Comparison of ENCODE assay signal across 28 cellular contexts in the genomic region with DNA sequence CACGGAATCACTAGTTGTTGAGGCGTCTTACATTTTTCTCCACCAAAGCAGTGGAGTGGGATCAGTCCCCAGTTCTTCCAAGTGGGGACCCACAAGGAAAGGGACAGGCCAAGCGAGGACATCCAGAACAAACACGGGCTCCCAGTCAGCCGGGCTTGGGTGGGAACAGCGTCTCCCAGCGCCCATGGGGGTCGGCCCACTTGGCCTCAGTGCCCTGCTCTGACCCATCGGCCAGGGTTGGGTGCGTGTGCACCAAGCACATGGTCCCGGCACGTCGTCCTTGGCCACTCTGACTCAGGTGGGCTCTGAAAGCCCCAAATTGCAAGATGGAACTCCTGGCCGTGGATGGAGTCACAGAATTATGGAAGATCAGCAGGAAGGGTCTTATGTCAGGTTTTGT. TPM values are rescaled to one million over a fixed set of nuclear protein-coding genes. Genes with fewer than 3 reads are reported as not detected.
"Had no signal": no experiment of that assay in that cellular context is flagged by ENCODE, and none has a peak within 500 bp of the region (broad histone marks: within the 10 kb centered on the region; RNA-seq: fewer than 3 reads in every experiment).

No MANE protein-coding gene starts in this region.

- H3K9me3 Mint-ChIP-seq: activated CD8-positive, alpha-beta T cell treated with anti-CD3 and anti-CD28 coated beads for 36 hours; activated naive CD4-positive, alpha-beta T cell treated with anti-CD3 and anti-CD28 coated beads, Interleukin-2, amount 50 U/mL, for 24 hours; activated naive CD8-positive, alpha-beta T cell treated with anti-CD3 and anti-CD28 coated beads, Interleukin-2, amount 50 U/mL, for 24 hours; activated T-cell treated with anti-CD3 and anti-CD28 coated beads, Interleukin-2, amount 50 U/mL, for 4 hours; activated T-helper 2 cell treated with anti-CD3 and anti-CD28 coated beads, Interferon-gamma antibody, Interleukin-2, Interleukin-4, amounts not matched to agents 10 μg/mL and 5 μg/mL and 100 μg/mL, durations not matched to agents 14 hours and 24 hours and 36 hours; mesothelial cell of epicardium; naive B cell had no signal

- H3K4me1 ChIP-seq: breast epithelium, foreskin keratinocyte, right lobe of liver had no signal

- H3K27me3 ChIP-seq: breast epithelium, foreskin keratinocyte, heart left ventricle, right lobe of liver, tibial nerve had no signal

- H3K36me3 Mint-ChIP-seq: activated naive CD4-positive, alpha-beta T cell treated with anti-CD3 and anti-CD28 coated beads, Interleukin-2, amount 50 U/mL, for 24 hours; mesothelial cell of epicardium; naive B cell had no signal

- ATAC-seq: activated CD8-positive, alpha-beta T cell treated with anti-CD3 and anti-CD28 coated beads for 36 hours; activated naive CD8-positive, alpha-beta T cell treated with anti-CD3 and anti-CD28 coated beads, Interleukin-2, amount 50 U/mL, for 24 hours; activated T-cell treated with anti-CD3 and anti-CD28 coated beads, Interleukin-2, amount 50 U/mL, for 4 hours; foreskin keratinocyte; heart left ventricle; right lobe of liver had no signal

- H3K27ac ChIP-seq: breast epithelium, esophagus muscularis mucosa, foreskin keratinocyte, heart left ventricle, right lobe of liver, tibial nerve, WERI-Rb-1 had no signal

- DNase-seq: activated CD4-positive, alpha-beta T cell treated with anti-CD3 and anti-CD28 coated beads for 1 hour; activated CD4-positive, alpha-beta T cell treated with anti-CD3 and anti-CD28 coated beads, Interleukin-2, amount 50 U/mL, for 1 hour; activated CD8-positive, alpha-beta T cell treated with anti-CD3 and anti-CD28 coated beads for 36 hours; activated naive CD8-positive, alpha-beta T cell treated with anti-CD3 and anti-CD28 coated beads, Interleukin-2, amount 50 U/mL, for 24 hours; activated T-cell treated with anti-CD3 and anti-CD28 coated beads, Interleukin-2, amount 50 U/mL, for 4 hours; amygdala; dermis blood vessel endothelial cell; effector CD4-positive, alpha-beta T cell; foreskin keratinocyte; mammary epithelial cell; naive B cell; occipital lobe; stimulated activated CD4-positive, alpha-beta T cell treated with anti-CD3 and anti-CD28 coated beads, Interleukin-2, amount 100 ng/mL, for 48 hours; stimulated activated naive CD4-positive, alpha-beta T cell treated with Interleukin-2 at 50 U/mL for 16 hours; T1000; WERI-Rb-1 had no signal

- H3K9me3 ChIP-seq: breast epithelium, esophagus muscularis mucosa, right lobe of liver, tibial nerve had no signal

- H3K27me3 Mint-ChIP-seq: activated CD8-positive, alpha-beta T cell treated with anti-CD3 and anti-CD28 coated beads for 36 hours; activated naive CD4-positive, alpha-beta T cell treated with anti-CD3 and anti-CD28 coated beads, Interleukin-2, amount 50 U/mL, for 24 hours; activated naive CD8-positive, alpha-beta T cell treated with anti-CD3 and anti-CD28 coated beads, Interleukin-2, amount 50 U/mL, for 24 hours had no signal

- H3K4me3 ChIP-seq: breast epithelium, esophagus muscularis mucosa, heart left ventricle, right lobe of liver, tibial nerve had no signal

- H3K4me3 Mint-ChIP-seq: activated CD8-positive, alpha-beta T cell treated with anti-CD3 and anti-CD28 coated beads for 36 hours; activated naive CD4-positive, alpha-beta T cell treated with anti-CD3 and anti-CD28 coated beads, Interleukin-2, amount 50 U/mL, for 24 hours; activated naive CD8-positive, alpha-beta T cell treated with anti-CD3 and anti-CD28 coated beads, Interleukin-2, amount 50 U/mL, for 24 hours; activated T-cell treated with anti-CD3 and anti-CD28 coated beads, Interleukin-2, amount 50 U/mL, for 4 hours; mesothelial cell of epicardium; naive B cell had no signal

- H3K27ac Mint-ChIP-seq: activated CD8-positive, alpha-beta T cell treated with anti-CD3 and anti-CD28 coated beads for 36 hours; activated naive CD4-positive, alpha-beta T cell treated with anti-CD3 and anti-CD28 coated beads, Interleukin-2, amount 50 U/mL, for 24 hours; activated naive CD8-positive, alpha-beta T cell treated with anti-CD3 and anti-CD28 coated beads, Interleukin-2, amount 50 U/mL, for 24 hours; activated T-helper 2 cell treated with anti-CD3 and anti-CD28 coated beads, Interferon-gamma antibody, Interleukin-2, Interleukin-4, amounts not matched to agents 10 μg/mL and 5 μg/mL and 100 μg/mL, durations not matched to agents 14 hours and 24 hours and 36 hours; mesothelial cell of epicardium had no signal

- H3K36me3 ChIP-seq: breast epithelium, esophagus muscularis mucosa, heart left ventricle had no signal

- FAIRE-seq: colon had no signal

- H3K4me1 Mint-ChIP-seq: naive B cell had no signal

RNA-seq across cellular contexts. Expression of a gene that starts 37.9 kb away (rescaled TPM):
- total RNA-seq: activated CD8-positive, alpha-beta T cell treated with anti-CD3 and anti-CD28 coated beads for 36 hours; activated T-cell treated with anti-CD3 and anti-CD28 coated beads, Interleukin-2, amount 50 U/mL, for 4 hours; activated T-helper 2 cell treated with anti-CD3 and anti-CD28 coated beads, Interferon-gamma antibody, Interleukin-2, Interleukin-4, amounts not matched to agents 10 μg/mL and 5 μg/mL and 100 μg/mL, durations not matched to agents 14 hours and 24 hours and 36 hours; breast epithelium; dermis blood vessel endothelial cell; foreskin keratinocyte; mammary epithelial cell; mesothelial cell of epicardium; occipital lobe; skeletal muscle tissue; temporal lobe had no signal
- polyA plus RNA-seq: foreskin keratinocyte, heart left ventricle, mammary epithelial cell, neural cell had no signal
